ENCODE assay signal across 9 cellular contexts in genomic region chr3:34508732-34509131, GRCh38.
"Had no signal": no experiment of that assay in that cellular context is flagged by ENCODE, and none has a peak within 500 bp of the region (broad histone marks: within the 10 kb centered on the region; RNA-seq: fewer than 3 reads in every experiment).

No MANE protein-coding gene starts in this region.

- H3K4me3 Mint-ChIP-seq: HFFc6 had no signal

- DNase-seq: GM23248, GOT3, H7, HFFc6, IMR-90 had no signal

- H2AFZ ChIP-seq: GM23248 had no signal

- H3K4me1 ChIP-seq: HAP-1 had no signal

- H3K9ac ChIP-seq: GM23248 had no signal

- H3K27ac Mint-ChIP-seq: HFFc6 had no signal

- ATAC-seq: HCT116, K562 had no signal

- H3K9me3 ChIP-seq: HAP-1 had no signal

- H3K4me3 ChIP-seq: GM23248, HAP-1, K562 had no signal

- FAIRE-seq: HTR-8/SVneo, K562 had no signal

- H3K27ac ChIP-seq: GM23248 had no signal

- H3K36me3 ChIP-seq: HAP-1 had no signal
